ENCODE assay signal across 9 cellular contexts in the genomic region with DNA sequence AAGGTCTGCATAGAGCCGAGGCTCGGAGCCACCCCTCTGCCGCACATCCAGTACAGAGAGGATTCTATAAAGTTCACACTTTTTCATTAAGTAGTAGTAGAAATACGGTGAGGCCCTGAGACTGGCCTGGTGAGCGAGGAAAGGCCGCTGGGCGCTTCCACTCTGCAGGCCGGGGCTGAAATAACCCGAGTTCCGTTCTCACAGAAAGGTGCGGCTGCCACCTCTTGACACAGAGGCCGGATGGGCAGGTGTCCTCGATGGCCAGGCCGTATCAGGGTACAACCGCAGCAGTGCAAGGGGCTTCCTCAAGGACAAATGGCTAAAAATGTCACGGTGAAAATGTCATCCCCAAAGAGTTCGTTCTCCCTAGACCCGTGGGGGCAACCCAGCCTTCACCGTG. TPM values are rescaled to one million over a fixed set of nuclear protein-coding genes. Genes with fewer than 3 reads are reported as not detected.
DNase-seq lines count a peak whose midpoint lies in the region; ATAC-seq and TF ChIP-seq lines count a peak whose summit lies in the region.
"Had no signal": no experiment of that assay in that cellular context is flagged by ENCODE, and none has a peak within 500 bp of the region (broad histone marks: within the 10 kb centered on the region; RNA-seq: fewer than 3 reads in every experiment).

No MANE protein-coding gene starts in this region.

- H3K4me3 ChIP-seq in liver (ENCODE audit: low read depth in 1 of 3, low read length in 3 of 3) = no peak overlapping the region
- H3K4me3 ChIP-seq in thymus (ENCODE audit: low read length) = peak overlapping the region; percentile 72

- peaks cover 1 to 11% of the 10 kb centered on the region in 2 donors for H3K36me3 Mint-ChIP-seq in activated T-cell treated with anti-CD3 and anti-CD28 coated beads, Interleukin-2, amount 50 U/mL, for 72 hours (ENCODE audit: insufficient read depth in 2 of 2)
- peaks cover 52% of the 10 kb centered on the region for H3K36me3 Mint-ChIP-seq in activated T-helper 2 cell treated with anti-CD3 and anti-CD28 coated beads, Interferon-gamma antibody, Interleukin-2, Interleukin-4, amounts not matched to agents 10 μg/mL and 5 μg/mL and 100 μg/mL, durations not matched to agents 14 hours and 24 hours and 36 hours (ENCODE audit: low read depth)

- H3K4me3 Mint-ChIP-seq in activated T-cell treated with anti-CD3 and anti-CD28 coated beads, Interleukin-2, amount 50 U/mL, for 72 hours = peak overlapping the region; percentile 62 to 65
- peak overlapping the region; percentile 68 for H3K4me3 Mint-ChIP-seq in activated T-helper 2 cell treated with anti-CD3 and anti-CD28 coated beads, Interferon-gamma antibody, Interleukin-2, Interleukin-4, amounts not matched to agents 10 μg/mL and 5 μg/mL and 100 μg/mL, durations not matched to agents 14 hours and 24 hours and 36 hours (ENCODE audit: low read depth)

- H3K9me3 ChIP-seq in liver (ENCODE audit: control insufficient read depth in 4 of 4, low read length in 3 of 4) (no peaks in the 10 kb centered on the region), thymus (ENCODE audit: control insufficient read depth) (no peaks in the 10 kb centered on the region)
- H3K9me3 ChIP-seq: mucosa of descending colon had no signal

- no peaks in the 10 kb centered on the region for H3K9me3 Mint-ChIP-seq in activated T-cell treated with anti-CD3 and anti-CD28 coated beads, Interleukin-2, amount 50 U/mL, for 72 hours
- H3K9me3 Mint-ChIP-seq in activated T-helper 2 cell treated with anti-CD3 and anti-CD28 coated beads, Interferon-gamma antibody, Interleukin-2, Interleukin-4, amounts not matched to agents 10 μg/mL and 5 μg/mL and 100 μg/mL, durations not matched to agents 14 hours and 24 hours and 36 hours = no peaks in the 10 kb centered on the region

- H3K4me1 ChIP-seq in liver (ENCODE audit: control insufficient read depth in 4 of 4, insufficient read depth in 4 of 4, low read length in 3 of 4) = peaks cover 12 to 41% (median 21%) of the 10 kb centered on the region in 4 donors
- H3K4me1 ChIP-seq in thymus (ENCODE audit: control insufficient read depth, insufficient read depth, low read length) = peaks cover 14% of the 10 kb centered on the region

- TF ChIP-seq RAD21 in liver (IDR thresholded peaks at IDR 0.05) = no peak

- H3K9ac ChIP-seq in liver (ENCODE audit: low read depth in 1 of 2, low read length in 2 of 2) = no peak overlapping the region

- H3K27ac ChIP-seq in liver (ENCODE audit: low read depth in 1 of 2, low read length in 2 of 2) = peak overlapping the region; percentile 16 to 46
- H3K27ac ChIP-seq in thymus (ENCODE audit: low read depth) = no peak overlapping the region

- DNase-seq in activated T-cell treated with anti-CD3 and anti-CD28 coated beads, Interleukin-2, amount 50 U/mL, for 72 hours = no peak
- no peak for DNase-seq in activated T-cell treated with anti-CD3 and anti-CD28 coated beads, Interleukin-2, amount 50 U/mL, for 1 hour
- DNase-seq in activated T-helper 2 cell treated with anti-CD3 and anti-CD28 coated beads, Interferon-gamma antibody, Interleukin-2, Interleukin-4, amounts not matched to agents 10 μg/mL and 5 μg/mL and 100 μg/mL, durations not matched to agents 14 hours and 24 hours and 36 hours (ENCODE audit: low spot score) = no peak
- DNase-seq in amniotic stem cell (lab: John Stamatoyannopoulos, UW) = no peak
- DNase-seq in SHP77 treated with DMSO at 0.1 percent for 48 hours (lab: John Stamatoyannopoulos, UW) = no peak
- DNase-seq in stimulated activated CD4-positive, alpha-beta T cell treated with anti-CD3 and anti-CD28 coated beads, Interleukin-2, amount 100 ng/mL, for 48 hours = no peak

- H3K27me3 Mint-ChIP-seq in activated T-cell treated with anti-CD3 and anti-CD28 coated beads, Interleukin-2, amount 50 U/mL, for 72 hours (ENCODE audit: low read depth) = no peaks in the 10 kb centered on the region
- no peaks in the 10 kb centered on the region for H3K27me3 Mint-ChIP-seq in activated T-helper 2 cell treated with anti-CD3 and anti-CD28 coated beads, Interferon-gamma antibody, Interleukin-2, Interleukin-4, amounts not matched to agents 10 μg/mL and 5 μg/mL and 100 μg/mL, durations not matched to agents 14 hours and 24 hours and 36 hours (ENCODE audit: low read depth)

- H3K36me3 ChIP-seq in liver (ENCODE audit: control insufficient read depth in 4 of 4, insufficient read depth in 3 of 4, low read depth in 1 of 4, low read length in 3 of 4) = peaks cover 17 to 45% (median 23%) of the 10 kb centered on the region in 4 donors
- H3K36me3 ChIP-seq in thymus (ENCODE audit: control insufficient read depth, insufficient read depth) = peaks cover 45% of the 10 kb centered on the region

- H3K4me1 Mint-ChIP-seq in activated T-cell treated with anti-CD3 and anti-CD28 coated beads, Interleukin-2, amount 50 U/mL, for 72 hours (ENCODE audit: low read depth) = peaks cover 42% of the 10 kb centered on the region
- peaks cover 17% of the 10 kb centered on the region for H3K4me1 Mint-ChIP-seq in activated T-helper 2 cell treated with anti-CD3 and anti-CD28 coated beads, Interferon-gamma antibody, Interleukin-2, Interleukin-4, amounts not matched to agents 10 μg/mL and 5 μg/mL and 100 μg/mL, durations not matched to agents 14 hours and 24 hours and 36 hours (ENCODE audit: low read depth)

- no peak overlapping the region for H3K27ac Mint-ChIP-seq in activated T-cell treated with anti-CD3 and anti-CD28 coated beads, Interleukin-2, amount 50 U/mL, for 72 hours
- no peak overlapping the region for H3K27ac Mint-ChIP-seq in activated T-helper 2 cell treated with anti-CD3 and anti-CD28 coated beads, Interferon-gamma antibody, Interleukin-2, Interleukin-4, amounts not matched to agents 10 μg/mL and 5 μg/mL and 100 μg/mL, durations not matched to agents 14 hours and 24 hours and 36 hours

- H3K27me3 ChIP-seq in liver (ENCODE audit: control insufficient read depth in 4 of 4, insufficient read depth in 4 of 4, low read length in 3 of 4) (no peaks in the 10 kb centered on the region), thymus (ENCODE audit: control insufficient read depth, insufficient read depth) (no peaks in the 10 kb centered on the region)

- no peak for ATAC-seq in activated T-cell treated with anti-CD3 and anti-CD28 coated beads, Interleukin-2, amount 50 U/mL, for 72 hours (replicated peaks in 1 of 2)

- intact Hi-C loops in activated T-helper 2 cell treated with anti-CD3 and anti-CD28 coated beads, Interferon-gamma antibody, Interleukin-2, Interleukin-4, amounts not matched to agents 10 μg/mL and 5 μg/mL and 100 μg/mL, durations not matched to agents 14 hours and 24 hours and 36 hours (cut with micrococcal nuclease) = no loop called here

- 78% methylated on average over 19 of the region's 19 CpGs for WGBS in liver
- 94% methylated on average over 19 of the region's 19 CpGs for WGBS in thymus

- TF ChIP-seq CTCF in liver (IDR thresholded peaks at IDR 0.05; ENCODE audit: low read depth, low read length, missing input control) = no peak

TF ChIP-seq in liver, 16 proteins besides CTCF, POLR2A, EP300 and RAD21 (continues in another document):
- TF ChIP-seq MAX (IDR thresholded peaks at IDR 0.05) = no peak
- no peak for TF ChIP-seq FOXA1 (IDR thresholded peaks at IDR 0.05)
- no peak for TF ChIP-seq JUND (IDR thresholded peaks at IDR 0.05)
- no peak for TF ChIP-seq GABPA (IDR thresholded peaks at IDR 0.05 in 1 of 2, conservative IDR thresholded peaks at IDR 0.05 in 1 of 2)
- no peak for TF ChIP-seq NR2F2 (IDR thresholded peaks at IDR 0.05)

RNA-seq across cellular contexts. Expression of gene PCYT2, which starts 0.8 kb away (rescaled TPM):
- 10 to 100 TPM; 13.9 to 14.2 TPM for total RNA-seq in activated T-cell treated with anti-CD3 and anti-CD28 coated beads, Interleukin-2, amount 50 U/mL, for 72 hours
- total RNA-seq in activated T-helper 2 cell treated with anti-CD3 and anti-CD28 coated beads, Interferon-gamma antibody, Interleukin-2, Interleukin-4, amounts not matched to agents 10 μg/mL and 5 μg/mL and 100 μg/mL, durations not matched to agents 14 hours and 24 hours and 36 hours = 51.5 and 51.7 TPM in 2 replicates
- 100 to 1,000 TPM in 1 of 2 donors, 10 to 100 TPM in 1; 86.0 to 101 TPM for total RNA-seq in liver
- 10 to 100 TPM; 63.9 to 90.9 TPM for polyA plus RNA-seq in liver
- polyA plus RNA-seq in thymus = 37.4 TPM

RNA-seq across cellular contexts. Expression of gene SIRT7, which starts 6.0 kb away (rescaled TPM):
- 10 to 100 TPM; 42.2 to 44.2 TPM for total RNA-seq in activated T-cell treated with anti-CD3 and anti-CD28 coated beads, Interleukin-2, amount 50 U/mL, for 72 hours
- 50.2 and 55.7 TPM in 2 replicates for total RNA-seq in activated T-helper 2 cell treated with anti-CD3 and anti-CD28 coated beads, Interferon-gamma antibody, Interleukin-2, Interleukin-4, amounts not matched to agents 10 μg/mL and 5 μg/mL and 100 μg/mL, durations not matched to agents 14 hours and 24 hours and 36 hours
- 10 to 100 TPM; 13.5 to 16.5 TPM for total RNA-seq in liver
- polyA plus RNA-seq in liver = 1 to 10 TPM; 7.1 to 9.4 TPM
- polyA plus RNA-seq in thymus = 47.7 TPM

RNA-seq across cellular contexts. Expression of gene NPB, which starts 9.9 kb away (rescaled TPM):
- total RNA-seq in activated T-cell treated with anti-CD3 and anti-CD28 coated beads, Interleukin-2, amount 50 U/mL, for 72 hours = under 1 TPM in 1 of 2 donors, not detected in 1; 0.19 TPM
- total RNA-seq in activated T-helper 2 cell treated with anti-CD3 and anti-CD28 coated beads, Interferon-gamma antibody, Interleukin-2, Interleukin-4, amounts not matched to agents 10 μg/mL and 5 μg/mL and 100 μg/mL, durations not matched to agents 14 hours and 24 hours and 36 hours = 0.28 and 0.39 TPM in 2 replicates
- under 1 TPM; 0.25 to 0.84 TPM for total RNA-seq in liver
- polyA plus RNA-seq in liver (under 1 TPM; 0.15 to 0.92 TPM), thymus (3.5 TPM)

RNA-seq across cellular contexts. Expression of gene MAFG, which starts 15.6 kb away (rescaled TPM):
- 10 to 100 TPM; 41.5 to 44.7 TPM for total RNA-seq in activated T-cell treated with anti-CD3 and anti-CD28 coated beads, Interleukin-2, amount 50 U/mL, for 72 hours
- total RNA-seq in activated T-helper 2 cell treated with anti-CD3 and anti-CD28 coated beads, Interferon-gamma antibody, Interleukin-2, Interleukin-4, amounts not matched to agents 10 μg/mL and 5 μg/mL and 100 μg/mL, durations not matched to agents 14 hours and 24 hours and 36 hours = 30.3 and 31.8 TPM in 2 replicates
- total RNA-seq in liver = 10 to 100 TPM; 11.7 to 17.0 TPM
- polyA plus RNA-seq in liver (1 to 10 TPM; 3.0 to 6.1 TPM), thymus (7.3 TPM)

RNA-seq across cellular contexts. Expression of gene ANAPC11, which starts 20.4 kb away (rescaled TPM):
- total RNA-seq in activated T-cell treated with anti-CD3 and anti-CD28 coated beads, Interleukin-2, amount 50 U/mL, for 72 hours = 100 to 1,000 TPM in 1 of 2 donors, 10 to 100 TPM in 1; 78.5 to 106 TPM
- 108 and 119 TPM in 2 replicates for total RNA-seq in activated T-helper 2 cell treated with anti-CD3 and anti-CD28 coated beads, Interferon-gamma antibody, Interleukin-2, Interleukin-4, amounts not matched to agents 10 μg/mL and 5 μg/mL and 100 μg/mL, durations not matched to agents 14 hours and 24 hours and 36 hours
- total RNA-seq in liver = 10 to 100 TPM; 71.0 to 78.7 TPM
- polyA plus RNA-seq in liver (100 to 1,000 TPM; 160 to 246 TPM), thymus (127 TPM)
